In genomic region chr11:100830978-100831732, GRCh38 we compare ENCODE assay signal across 10 cellular contexts.
A peak's percentile ranks its signal among the peaks of the same experiment; 100 is the strongest.
DNase-seq lines count a peak whose midpoint lies in the region; ATAC-seq and TF ChIP-seq lines count a peak whose summit lies in the region.
"Had no signal": no experiment of that assay in that cellular context is flagged by ENCODE, and none has a peak within 500 bp of the region (broad histone marks: within the 10 kb centered on the region; RNA-seq: fewer than 3 reads in every experiment).

No MANE protein-coding gene starts in this region.

- no peaks in the 10 kb centered on the region for H3K9me3 ChIP-seq in mucosa of descending colon

- no peak overlapping the region for H3K4me3 ChIP-seq in mucosa of descending colon

- no peak for TF ChIP-seq CTCF in mucosa of descending colon (IDR thresholded peaks at IDR 0.05)

- no peaks in the 10 kb centered on the region for H3K4me1 ChIP-seq in mucosa of descending colon (ENCODE audit: low read depth)

- no peaks in the 10 kb centered on the region for H3K27me3 Mint-ChIP-seq in activated CD4-positive, alpha-beta T cell treated with anti-CD3 and anti-CD28 coated beads, Interleukin-2, amount 10 ng/mL, durations not matched to agents 24 days and 14 days
- H3K27me3 Mint-ChIP-seq: stimulated activated naive CD8-positive, alpha-beta T cell treated with anti-CD3 and anti-CD28 coated beads, Interleukin-15, Interleukin-2, amounts not matched to agents 100 ng/mL and 50 ng/mL, for 24 hours had no signal

- no peaks in the 10 kb centered on the region for H3K36me3 ChIP-seq in mucosa of descending colon (ENCODE audit: low read depth)

- H3K36me3 Mint-ChIP-seq in activated CD4-positive, alpha-beta T cell treated with anti-CD3 and anti-CD28 coated beads, Interleukin-2, amount 10 ng/mL, durations not matched to agents 24 days and 14 days (ENCODE audit: low read depth) = no peaks in the 10 kb centered on the region

- no peaks in the 10 kb centered on the region for H3K9me3 Mint-ChIP-seq in activated CD4-positive, alpha-beta T cell treated with anti-CD3 and anti-CD28 coated beads, Interleukin-2, amount 10 ng/mL, durations not matched to agents 24 days and 14 days
- H3K9me3 Mint-ChIP-seq: stimulated activated naive CD8-positive, alpha-beta T cell treated with anti-CD3 and anti-CD28 coated beads, Interleukin-15, Interleukin-2, amounts not matched to agents 100 ng/mL and 50 ng/mL, for 24 hours had no signal

- DNase-seq in COLO829 (ENCODE audit: low spot score) (peak; percentile 68), NCI-H69 (lab: John Stamatoyannopoulos, UW) (peak; percentile 57), mucosa of descending colon (no peak), left colon (no peak)
- DNase-seq in activated CD4-positive, alpha-beta T cell treated with anti-CD3 and anti-CD28 coated beads, Interleukin-2, amount 10 ng/mL, durations not matched to agents 24 days and 14 days = no peak
- DNase-seq: NCI-H524 treated with DMSO at 0.1 percent for 48 hours had no signal

- H3K4me3 Mint-ChIP-seq in activated CD4-positive, alpha-beta T cell treated with anti-CD3 and anti-CD28 coated beads, Interleukin-2, amount 10 ng/mL, durations not matched to agents 24 days and 14 days = no peak overlapping the region
- H3K4me3 Mint-ChIP-seq: stimulated activated naive CD8-positive, alpha-beta T cell treated with anti-CD3 and anti-CD28 coated beads, Interleukin-15, Interleukin-2, amounts not matched to agents 100 ng/mL and 50 ng/mL, for 24 hours had no signal

- intact Hi-C loops in mucosa of descending colon (cut with DNase I, micrococcal nuclease) (no loop called here), left colon (cut with DNase I, micrococcal nuclease) (no loop called here)
- intact Hi-C loops in activated CD4-positive, alpha-beta T cell treated with anti-CD3 and anti-CD28 coated beads, Interleukin-2, amount 10 ng/mL, durations not matched to agents 24 days and 14 days (cut with micrococcal nuclease) = no loop called here

- H3K4me1 Mint-ChIP-seq in activated CD4-positive, alpha-beta T cell treated with anti-CD3 and anti-CD28 coated beads, Interleukin-2, amount 10 ng/mL, durations not matched to agents 24 days and 14 days = no peaks in the 10 kb centered on the region

- no peak overlapping the region for H3K27ac Mint-ChIP-seq in activated CD4-positive, alpha-beta T cell treated with anti-CD3 and anti-CD28 coated beads, Interleukin-2, amount 10 ng/mL, durations not matched to agents 24 days and 14 days
- H3K27ac Mint-ChIP-seq: stimulated activated naive CD8-positive, alpha-beta T cell treated with anti-CD3 and anti-CD28 coated beads, Interleukin-15, Interleukin-2, amounts not matched to agents 100 ng/mL and 50 ng/mL, for 24 hours had no signal

- ATAC-seq in esophagus mucosa (peak; percentile 52), mucosa of descending colon (peak; percentile 27), GM21515 (IDR thresholded peaks at IDR 0.05; ENCODE audit: unreplicated experiment) (no peak), GM21528 (IDR thresholded peaks at IDR 0.05; ENCODE audit: low FRiP score, unreplicated experiment) (no peak), left colon (no peak)

Comparison
In these comparisons a context has a peak if more than half of its experiments do, and no peak if none do; other contexts are left out.
1. DNase-seq: peak in COLO829 (single experiment) and NCI-H69 (single experiment); none in mucosa of descending colon (0 of 3), activated CD4-positive, alpha-beta T cell treated with anti-CD3 and anti-CD28 coated beads, Interleukin-2, amount 10 ng/mL, durations not matched to agents 24 days and 14 days (single experiment) and left colon (0 of 2).
2. ATAC-seq: peak in esophagus mucosa (single experiment) and mucosa of descending colon (single experiment); none in GM21515 (single experiment), GM21528 (single experiment) and left colon (single experiment).